Comparison of ENCODE assay signal across 10 cellular contexts in genomic region chr5:87829214-87829551, GRCh38.
DNase-seq lines count a peak whose midpoint lies in the region; ATAC-seq and TF ChIP-seq lines count a peak whose summit lies in the region.
"Had no signal": no experiment of that assay in that cellular context is flagged by ENCODE, and none has a peak within 500 bp of the region (broad histone marks: within the 10 kb centered on the region; RNA-seq: fewer than 3 reads in every experiment).

No MANE protein-coding gene starts in this region.

- peaks cover 5% of the 10 kb centered on the region for H3K4me1 Mint-ChIP-seq in MCF 10A (ENCODE audit: insufficient read depth, unreplicated experiment)

- no peak for TF ChIP-seq CTCF in MCF 10A (IDR thresholded peaks at IDR 0.05; ENCODE audit: unreplicated experiment)

- H3K27ac Mint-ChIP-seq in MCF 10A (ENCODE audit: low read depth, unreplicated experiment), result no peak overlapping the region

- TF ChIP-seq RAD21 in Ishikawa (IDR thresholded peaks at IDR 0.05; ENCODE audit: low read depth), result no peak

- no peak overlapping the region for H3K4me3 Mint-ChIP-seq in MCF 10A (ENCODE audit: unreplicated experiment)

- H3K36me3 Mint-ChIP-seq in MCF 10A (ENCODE audit: insufficient read depth, unreplicated experiment), result no peaks in the 10 kb centered on the region

- DNase-seq in ACHN (peak; percentile 21), MCF 10A (ENCODE audit: unreplicated experiment) (peak; percentile 89), medulla oblongata (ENCODE audit: extremely low spot score) (peak; percentile 11), NCI-H82 (lab: John Stamatoyannopoulos, UW) (no peak)
- no peak for DNase-seq in activated effector memory CD4-positive, alpha-beta T cell treated with anti-CD3 and anti-CD28 coated beads, Interleukin-2, amount 50 U/mL, for 16 hours
- DNase-seq: amniotic stem cell, NCI-H1694 treated with DMSO at 0.1 percent for 48 hours had no signal

- BruUV-seq in MCF 10A (replicated peaks; lab: Mats Ljungman, UMichigan), result no TSS peak

- peaks cover 8% of the 10 kb centered on the region for H3K9me3 Mint-ChIP-seq in MCF 10A (ENCODE audit: unreplicated experiment)

- no peak for TF ChIP-seq EP300 in Ishikawa (IDR thresholded peaks at IDR 0.05; ENCODE audit: borderline replicate concordance)

- H3K27me3 Mint-ChIP-seq in MCF 10A (ENCODE audit: insufficient read depth, unreplicated experiment), result no peaks in the 10 kb centered on the region

- intact Hi-C loops in MCF 10A (cut with micrococcal nuclease), result no loop called here

- POLR2A ChIA-PET in MCF 10A (lab: Yijun Ruan, JAX), result interaction anchor here (0.6 kb wide), 1 partner anchor 94 kb away, joined by 3 read pairs; no protein-coding TSS in a partner anchor

- CTCF ChIA-PET in MCF 10A (lab: Yijun Ruan, JAX), result interaction anchor here (0.6 to 1.6 kb wide), 2 partner anchors 13 to 861 kb away, joined by 3 to 7 read pairs; no protein-coding TSS in a partner anchor

- ATAC-seq in GM18909 (IDR thresholded peaks at IDR 0.05; ENCODE audit: poor library complexity, unreplicated experiment) (no peak), GM18907 (IDR thresholded peaks at IDR 0.05; ENCODE audit: unreplicated experiment) (no peak)

- in situ Hi-C loops in ACHN (cut with HindIII; ENCODE audit: low pct_ligation_motif_present, low pct_unique_long_range_greater_than_20kb, low sequenced_read_pairs), result no loop called here

TF ChIP-seq in Ishikawa, 13 proteins besides CTCF, POLR2A, EP300 and RAD21:
- no peak for TF ChIP-seq REST (IDR thresholded peaks at IDR 0.05; ENCODE audit: low read depth)
- TF ChIP-seq EGR1 (IDR thresholded peaks at IDR 0.05), result no peak
- peak; percentile 30; the same call in 1 of the 2 replicates for TF ChIP-seq NFIC (IDR thresholded peaks at IDR 0.05)
- TF ChIP-seq YY1 (IDR thresholded peaks at IDR 0.05; ENCODE audit: low read depth), result no peak
- TF ChIP-seq CEBPB (IDR thresholded peaks at IDR 0.05), result no peak
- TF ChIP-seq TCF12 (IDR thresholded peaks at IDR 0.05; ENCODE audit: low read depth), result no peak
- TF ChIP-seq CREB1 (IDR thresholded peaks at IDR 0.05; ENCODE audit: low read depth), result no peak

Comparison
In these comparisons a context has a peak if more than half of its experiments do, and no peak if none do; other contexts are left out.
1. DNase-seq: peak in ACHN (single experiment), MCF 10A (single experiment) and medulla oblongata (single experiment); none in activated effector memory CD4-positive, alpha-beta T cell treated with anti-CD3 and anti-CD28 coated beads, Interleukin-2, amount 50 U/mL, for 16 hours (single experiment) and NCI-H82 (single experiment).